Comparison of ENCODE assay signal across 8 cellular contexts in genomic region chr10:100482181-100482833, GRCh38. TPM values are rescaled to one million over a fixed set of nuclear protein-coding genes. Genes with fewer than 3 reads are reported as not detected.
DNase-seq lines count a peak whose midpoint lies in the region; ATAC-seq and TF ChIP-seq lines count a peak whose summit lies in the region.

No MANE protein-coding gene starts in this region.

- no peaks in the 10 kb centered on the region for H3K9me3 Mint-ChIP-seq in mesothelial cell of epicardium

- DNase-seq in GM04504 (ENCODE audit: low read depth) = peak; percentile 28
- DNase-seq in NOMO-1 (lab: John Stamatoyannopoulos, UW; ENCODE audit: unreplicated experiment in 2 of 2) = peak; percentile 28 to 64
- peak; percentile 61 for DNase-seq in activated T-cell treated with anti-CD3 and anti-CD28 coated beads for 1 hour (ENCODE audit: low read depth)
- DNase-seq in epidermal melanocyte (ENCODE audit: insufficient read length, low spot score) = peak; percentile 73
- peak; percentile 56 to 78 for DNase-seq in mesothelial cell of epicardium (ENCODE audit: low spot score in 2 of 2, unreplicated experiment in 2 of 2)
- DNase-seq in stimulated activated CD8-positive, alpha-beta memory T cell treated with anti-CD3 and anti-CD28 coated beads, Interleukin-12 subunit alpha, Interleukin-12 subunit beta, amount 100 ng/mL, for 1 hour (ENCODE audit: low read depth) = peak; percentile 37

- peaks cover 90% of the 10 kb centered on the region for H3K27me3 Mint-ChIP-seq in mesothelial cell of epicardium (ENCODE audit: low read depth)

- H3K36me3 Mint-ChIP-seq in mesothelial cell of epicardium = peaks cover 17% of the 10 kb centered on the region

- peak; percentile 51 for ATAC-seq in HG03354 (IDR thresholded peaks at IDR 0.05; ENCODE audit: poor library complexity, severe bottlenecking, unreplicated experiment)
- no peak for ATAC-seq in HG02938 (IDR thresholded peaks at IDR 0.05; ENCODE audit: unreplicated experiment)

- peak; percentile 80 for TF ChIP-seq CTCF in mesothelial cell of epicardium (IDR thresholded peaks at IDR 0.05; ENCODE audit: unreplicated experiment)

- no peak overlapping the region for H3K27ac Mint-ChIP-seq in mesothelial cell of epicardium

- H3K4me1 Mint-ChIP-seq in mesothelial cell of epicardium = peaks cover 21% of the 10 kb centered on the region

- H3K4me3 Mint-ChIP-seq in mesothelial cell of epicardium = peak overlapping the region; percentile 69

RNA-seq across cellular contexts. Expression of gene WNT8B, which starts 19.5 kb away (rescaled TPM):
- 0.60 to 0.95 TPM (median 0.69 TPM) in 3 replicates for total RNA-seq in mesothelial cell of epicardium

RNA-seq across cellular contexts. Expression of gene SEC31B, which starts 37.4 kb away (rescaled TPM):
- total RNA-seq in mesothelial cell of epicardium = 26.8 to 30.2 TPM (median 28.8 TPM) in 3 replicates

RNA-seq across cellular contexts. Expression of gene NDUFB8, which starts 47.4 kb away (rescaled TPM):
- 141 to 157 TPM (median 145 TPM) in 3 replicates for total RNA-seq in mesothelial cell of epicardium

RNA-seq across cellular contexts. Expression of gene HIF1AN, which starts 53.4 kb away (rescaled TPM):
- 63.4 to 67.1 TPM (median 64.1 TPM) in 3 replicates for total RNA-seq in mesothelial cell of epicardium
